1 cellular context compared by ENCODE assay signal in the genomic region with DNA sequence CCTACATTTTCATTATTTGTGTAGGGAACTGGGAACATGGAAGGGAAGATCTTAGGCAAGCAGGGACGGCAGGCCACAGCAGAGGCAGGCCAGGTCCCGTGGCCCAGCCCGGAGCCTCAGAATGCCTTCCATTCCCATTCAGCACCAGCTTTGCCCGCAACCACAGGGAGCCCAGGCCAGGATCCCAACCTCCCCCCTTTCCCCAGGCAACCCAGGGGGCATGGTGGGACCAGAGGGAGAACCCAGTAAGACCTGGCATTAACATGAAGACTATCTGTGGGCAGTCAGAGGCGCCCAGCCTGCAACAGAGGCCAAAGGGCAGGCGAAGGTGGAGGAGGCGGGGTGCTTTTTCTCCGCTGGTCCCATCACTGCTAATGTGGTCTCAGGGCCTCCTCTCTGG.
TF ChIP-seq lines count a peak whose summit lies in the region.

No MANE protein-coding gene starts in this region.

TF ChIP-seq in A549, 52 proteins besides CTCF, POLR2A, EP300 and RAD21 (continued from another document):
- TF ChIP-seq, protein P1, sequence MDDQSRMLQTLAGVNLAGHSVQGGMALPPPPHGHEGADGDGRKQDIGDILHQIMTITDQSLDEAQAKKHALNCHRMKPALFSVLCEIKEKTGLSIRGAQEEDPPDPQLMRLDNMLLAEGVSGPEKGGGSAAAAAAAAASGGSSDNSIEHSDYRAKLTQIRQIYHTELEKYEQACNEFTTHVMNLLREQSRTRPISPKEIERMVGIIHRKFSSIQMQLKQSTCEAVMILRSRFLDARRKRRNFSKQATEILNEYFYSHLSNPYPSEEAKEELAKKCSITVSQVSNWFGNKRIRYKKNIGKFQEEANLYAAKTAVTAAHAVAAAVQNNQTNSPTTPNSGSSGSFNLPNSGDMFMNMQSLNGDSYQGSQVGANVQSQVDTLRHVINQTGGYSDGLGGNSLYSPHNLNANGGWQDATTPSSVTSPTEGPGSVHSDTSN (IDR thresholded peaks at IDR 0.05), result no peak
- no peak for TF ChIP-seq CBX8 (IDR thresholded peaks at IDR 0.05)
- TF ChIP-seq SMC3 (IDR thresholded peaks at IDR 0.05), result no peak
- TF ChIP-seq TP53 (CRISPR knock-in tag; IDR thresholded peaks at IDR 0.05), result no peak
- TF ChIP-seq, protein P2, sequence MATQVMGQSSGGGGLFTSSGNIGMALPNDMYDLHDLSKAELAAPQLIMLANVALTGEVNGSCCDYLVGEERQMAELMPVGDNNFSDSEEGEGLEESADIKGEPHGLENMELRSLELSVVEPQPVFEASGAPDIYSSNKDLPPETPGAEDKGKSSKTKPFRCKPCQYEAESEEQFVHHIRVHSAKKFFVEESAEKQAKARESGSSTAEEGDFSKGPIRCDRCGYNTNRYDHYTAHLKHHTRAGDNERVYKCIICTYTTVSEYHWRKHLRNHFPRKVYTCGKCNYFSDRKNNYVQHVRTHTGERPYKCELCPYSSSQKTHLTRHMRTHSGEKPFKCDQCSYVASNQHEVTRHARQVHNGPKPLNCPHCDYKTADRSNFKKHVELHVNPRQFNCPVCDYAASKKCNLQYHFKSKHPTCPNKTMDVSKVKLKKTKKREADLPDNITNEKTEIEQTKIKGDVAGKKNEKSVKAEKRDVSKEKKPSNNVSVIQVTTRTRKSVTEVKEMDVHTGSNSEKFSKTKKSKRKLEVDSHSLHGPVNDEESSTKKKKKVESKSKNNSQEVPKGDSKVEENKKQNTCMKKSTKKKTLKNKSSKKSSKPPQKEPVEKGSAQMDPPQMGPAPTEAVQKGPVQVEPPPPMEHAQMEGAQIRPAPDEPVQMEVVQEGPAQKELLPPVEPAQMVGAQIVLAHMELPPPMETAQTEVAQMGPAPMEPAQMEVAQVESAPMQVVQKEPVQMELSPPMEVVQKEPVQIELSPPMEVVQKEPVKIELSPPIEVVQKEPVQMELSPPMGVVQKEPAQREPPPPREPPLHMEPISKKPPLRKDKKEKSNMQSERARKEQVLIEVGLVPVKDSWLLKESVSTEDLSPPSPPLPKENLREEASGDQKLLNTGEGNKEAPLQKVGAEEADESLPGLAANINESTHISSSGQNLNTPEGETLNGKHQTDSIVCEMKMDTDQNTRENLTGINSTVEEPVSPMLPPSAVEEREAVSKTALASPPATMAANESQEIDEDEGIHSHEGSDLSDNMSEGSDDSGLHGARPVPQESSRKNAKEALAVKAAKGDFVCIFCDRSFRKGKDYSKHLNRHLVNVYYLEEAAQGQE (IDR thresholded peaks at IDR 0.05), result no peak
- TF ChIP-seq ZSCAN20 (CRISPR knock-in tag; IDR thresholded peaks at IDR 0.05), result no peak
- no peak for TF ChIP-seq HOXB13 (CRISPR knock-in tag; IDR thresholded peaks at IDR 0.05; ENCODE audit: low read depth)
- TF ChIP-seq JUNB (IDR thresholded peaks at IDR 0.05), result no peak
- TF ChIP-seq CHD4 (IDR thresholded peaks at IDR 0.05; ENCODE audit: borderline replicate concordance), result no peak
- TF ChIP-seq ZFP36 (IDR thresholded peaks at IDR 0.05; ENCODE audit: borderline replicate concordance, partially characterized antibody), result no peak
